ENCODE assay signal across 14 cellular contexts in the genomic region with DNA sequence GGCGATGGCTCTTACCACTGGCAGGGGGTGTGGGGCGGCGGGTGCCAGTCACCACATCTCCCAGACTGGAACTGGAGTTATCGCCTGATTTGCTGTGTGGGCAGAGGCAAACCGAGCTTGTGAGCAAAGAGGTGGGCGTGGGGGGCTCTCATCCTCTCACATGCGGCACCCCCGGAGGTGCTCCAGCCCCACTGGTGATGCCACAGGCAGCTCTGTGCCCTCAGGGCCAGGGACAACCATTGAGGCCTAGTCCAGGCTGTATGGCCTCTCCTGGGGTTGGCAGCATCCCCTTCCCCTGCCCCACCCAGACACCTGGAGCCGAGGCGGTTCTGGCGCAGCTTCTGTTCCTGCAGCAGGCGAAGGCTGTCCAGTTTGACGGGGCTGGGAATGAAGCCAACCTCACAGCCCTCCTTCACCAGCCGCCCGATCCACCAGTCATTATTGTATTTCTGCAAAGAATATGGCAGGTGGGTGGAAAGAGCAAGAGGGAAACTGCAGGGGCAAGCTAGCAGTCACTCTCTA. TPM values are rescaled to one million over a fixed set of nuclear protein-coding genes. Genes with fewer than 3 reads are reported as not detected.
A peak's percentile ranks its signal among the peaks of the same experiment; 100 is the strongest.
DNase-seq lines count a peak whose midpoint lies in the region; ATAC-seq and TF ChIP-seq lines count a peak whose summit lies in the region.
"Had no signal": no experiment of that assay in that cellular context is flagged by ENCODE, and none has a peak within 500 bp of the region (broad histone marks: within the 10 kb centered on the region; RNA-seq: fewer than 3 reads in every experiment).

No MANE protein-coding gene starts in this region.

- H3K4me1 ChIP-seq in BE2C: no peaks in the 10 kb centered on the region
- no peaks in the 10 kb centered on the region for H3K4me1 ChIP-seq in HEK293 (ENCODE audit: control insufficient read depth, insufficient read depth, low read length)
- H3K4me1 ChIP-seq in mucosa of rectum (ENCODE audit: control insufficient read depth in 2 of 2, insufficient read depth in 2 of 2, low read length in 2 of 2): peaks cover 4 to 17% of the 10 kb centered on the region in 2 donors

- H3K27ac ChIP-seq in HEK293 (ENCODE audit: extremely low read depth, low read depth, low read length) (no peak overlapping the region), cingulate gyrus (ENCODE audit: low read depth, low read length) (peak overlapping the region; percentile 14), mucosa of rectum (ENCODE audit: low read depth in 2 of 2, low read length in 2 of 2) (peak overlapping the region; percentile 77 to 92)
- H3K27ac ChIP-seq: C4-2B, HL-60, SK-N-MC had no signal

- POLR2A ChIA-PET in HEK293 (lab: Yijun Ruan, JAX): interaction anchor here (1.7 kb wide), 1 partner anchor 13 kb away, joined by 8 read pairs; a partner anchor contains a TSS

- ATAC-seq in HG02973 (IDR thresholded peaks at IDR 0.05; ENCODE audit: unreplicated experiment): no peak
- ATAC-seq: T-cell had no signal

- H3K27me3 ChIP-seq in BE2C: no peaks in the 10 kb centered on the region
- no peaks in the 10 kb centered on the region for H3K27me3 ChIP-seq in mucosa of rectum (ENCODE audit: control insufficient read depth in 2 of 2, insufficient read depth in 2 of 2, low read length in 2 of 2)

- H3K36me3 ChIP-seq in BE2C: peaks cover 30% of the 10 kb centered on the region
- H3K36me3 ChIP-seq in HEK293 (ENCODE audit: control insufficient read depth in 2 of 2, insufficient read depth in 1 of 2, low read length in 2 of 2): peaks cover 54 to 77% of the 10 kb centered on the region in 2 experiments
- peaks cover 12 to 15% of the 10 kb centered on the region in 2 donors for H3K36me3 ChIP-seq in mucosa of rectum (ENCODE audit: control insufficient read depth in 2 of 2, insufficient read depth in 2 of 2, low read length in 2 of 2)

- H3K4me3 ChIP-seq in BE2C (ENCODE audit: low read depth, low read length) (no peak overlapping the region), HEK293 (ENCODE audit: low read depth, low read length) (no peak overlapping the region), mucosa of rectum (ENCODE audit: low read length in 2 of 2) (peak overlapping the region; percentile 46 to 51)
- H3K4me3 ChIP-seq: SK-N-MC had no signal

- TF ChIP-seq CTCF in BE2C (IDR thresholded peaks at IDR 0.05; ENCODE audit: low read depth, low read length) (no peak), HEK293 (tag by site-specific recombination; IDR thresholded peaks at IDR 0.05) (no peak)

- H3K9me3 ChIP-seq in BE2C: no peaks in the 10 kb centered on the region
- no peaks in the 10 kb centered on the region for H3K9me3 ChIP-seq in HEK293 (ENCODE audit: control insufficient read depth, insufficient read depth, low read depth, low read length)
- no peaks in the 10 kb centered on the region for H3K9me3 ChIP-seq in mucosa of rectum (ENCODE audit: control insufficient read depth in 2 of 2, low read length in 2 of 2)

- CTCF ChIA-PET in HEK293 (lab: Yijun Ruan, JAX): interaction anchor here (0.6 to 1.8 kb wide), 5 partner anchors 10 to 45 kb away, joined by 3 to 11 read pairs (median 4); no protein-coding TSS in a partner anchor

- DNase-seq in BE2C: peak; percentile 47
- no peak for DNase-seq in effector CD4-positive, alpha-beta T cell
- DNase-seq in ecto neural progenitor cell (ENCODE audit: low spot score): no peak
- DNase-seq: ACHN, DMS79 treated with DMSO at 0.1 percent for 48 hours, OCI-M1, T-cell had no signal

- H3K9ac ChIP-seq in mucosa of rectum (ENCODE audit: low read depth in 1 of 2, low read length in 2 of 2): peak overlapping the region in 1 of 2 donors; percentile 55

TF ChIP-seq in HEK293, 187 proteins besides CTCF, POLR2A, EP300 and RAD21:
- TF ChIP-seq, protein P1, sequence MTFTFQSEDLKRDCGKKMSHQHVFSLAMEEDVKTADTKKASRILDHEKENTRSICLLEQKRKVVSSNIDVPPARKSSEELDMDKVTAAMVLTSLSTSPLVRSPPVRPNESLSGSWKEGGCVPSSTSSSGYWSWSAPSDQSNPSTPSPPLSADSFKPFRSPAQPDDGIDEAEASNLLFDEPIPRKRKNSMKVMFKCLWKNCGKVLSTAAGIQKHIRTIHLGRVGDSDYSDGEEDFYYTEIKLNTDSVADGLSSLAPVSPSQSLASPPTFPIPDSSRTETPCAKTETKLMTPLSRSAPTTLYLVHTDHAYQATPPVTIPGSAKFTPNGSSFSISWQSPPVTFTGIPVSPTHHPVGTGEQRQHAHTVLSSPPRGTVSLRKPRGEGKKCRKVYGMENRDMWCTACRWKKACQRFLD (tag by site-specific recombination; IDR thresholded peaks at IDR 0.05): no peak
- no peak for TF ChIP-seq ZNF530 (tag by site-specific recombination; IDR thresholded peaks at IDR 0.05; ENCODE audit: low read depth)
- TF ChIP-seq ZFHX2 (tag by site-specific recombination; conservative IDR thresholded peaks at IDR 0.05): peak; percentile 33
- no peak for TF ChIP-seq ZNF747 (tag by site-specific recombination; IDR thresholded peaks at IDR 0.05)
- TF ChIP-seq, protein P2, sequence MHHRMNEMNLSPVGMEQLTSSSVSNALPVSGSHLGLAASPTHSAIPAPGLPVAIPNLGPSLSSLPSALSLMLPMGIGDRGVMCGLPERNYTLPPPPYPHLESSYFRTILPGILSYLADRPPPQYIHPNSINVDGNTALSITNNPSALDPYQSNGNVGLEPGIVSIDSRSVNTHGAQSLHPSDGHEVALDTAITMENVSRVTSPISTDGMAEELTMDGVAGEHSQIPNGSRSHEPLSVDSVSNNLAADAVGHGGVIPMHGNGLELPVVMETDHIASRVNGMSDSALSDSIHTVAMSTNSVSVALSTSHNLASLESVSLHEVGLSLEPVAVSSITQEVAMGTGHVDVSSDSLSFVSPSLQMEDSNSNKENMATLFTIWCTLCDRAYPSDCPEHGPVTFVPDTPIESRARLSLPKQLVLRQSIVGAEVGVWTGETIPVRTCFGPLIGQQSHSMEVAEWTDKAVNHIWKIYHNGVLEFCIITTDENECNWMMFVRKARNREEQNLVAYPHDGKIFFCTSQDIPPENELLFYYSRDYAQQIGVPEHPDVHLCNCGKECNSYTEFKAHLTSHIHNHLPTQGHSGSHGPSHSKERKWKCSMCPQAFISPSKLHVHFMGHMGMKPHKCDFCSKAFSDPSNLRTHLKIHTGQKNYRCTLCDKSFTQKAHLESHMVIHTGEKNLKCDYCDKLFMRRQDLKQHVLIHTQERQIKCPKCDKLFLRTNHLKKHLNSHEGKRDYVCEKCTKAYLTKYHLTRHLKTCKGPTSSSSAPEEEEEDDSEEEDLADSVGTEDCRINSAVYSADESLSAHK (tag by site-specific recombination; IDR thresholded peaks at IDR 0.05): no peak
- TF ChIP-seq ZNF19 (tag by site-specific recombination; IDR thresholded peaks at IDR 0.05; ENCODE audit: low read depth): no peak
- no peak for TF ChIP-seq ZNF184 (tag by site-specific recombination; IDR thresholded peaks at IDR 0.05)
- TF ChIP-seq, protein P3, sequence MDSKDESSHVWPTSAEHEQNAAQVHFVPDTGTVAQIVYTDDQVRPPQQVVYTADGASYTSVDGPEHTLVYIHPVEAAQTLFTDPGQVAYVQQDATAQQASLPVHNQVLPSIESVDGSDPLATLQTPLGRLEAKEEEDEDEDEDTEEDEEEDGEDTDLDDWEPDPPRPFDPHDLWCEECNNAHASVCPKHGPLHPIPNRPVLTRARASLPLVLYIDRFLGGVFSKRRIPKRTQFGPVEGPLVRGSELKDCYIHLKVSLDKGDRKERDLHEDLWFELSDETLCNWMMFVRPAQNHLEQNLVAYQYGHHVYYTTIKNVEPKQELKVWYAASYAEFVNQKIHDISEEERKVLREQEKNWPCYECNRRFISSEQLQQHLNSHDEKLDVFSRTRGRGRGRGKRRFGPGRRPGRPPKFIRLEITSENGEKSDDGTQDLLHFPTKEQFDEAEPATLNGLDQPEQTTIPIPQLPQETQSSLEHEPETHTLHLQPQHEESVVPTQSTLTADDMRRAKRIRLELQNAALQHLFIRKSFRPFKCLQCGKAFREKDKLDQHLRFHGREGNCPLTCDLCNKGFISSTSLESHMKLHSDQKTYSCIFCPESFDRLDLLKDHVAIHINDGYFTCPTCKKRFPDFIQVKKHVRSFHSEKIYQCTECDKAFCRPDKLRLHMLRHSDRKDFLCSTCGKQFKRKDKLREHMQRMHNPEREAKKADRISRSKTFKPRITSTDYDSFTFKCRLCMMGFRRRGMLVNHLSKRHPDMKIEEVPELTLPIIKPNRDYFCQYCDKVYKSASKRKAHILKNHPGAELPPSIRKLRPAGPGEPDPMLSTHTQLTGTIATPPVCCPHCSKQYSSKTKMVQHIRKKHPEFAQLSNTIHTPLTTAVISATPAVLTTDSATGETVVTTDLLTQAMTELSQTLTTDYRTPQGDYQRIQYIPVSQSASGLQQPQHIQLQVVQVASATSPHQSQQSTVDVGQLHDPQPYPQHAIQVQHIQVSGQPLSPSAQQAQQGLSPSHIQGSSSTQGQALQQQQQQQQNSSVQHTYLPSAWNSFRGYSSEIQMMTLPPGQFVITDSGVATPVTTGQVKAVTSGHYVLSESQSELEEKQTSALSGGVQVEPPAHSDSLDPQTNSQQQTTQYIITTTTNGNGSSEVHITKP (tag by site-specific recombination; IDR thresholded peaks at IDR 0.05): 0 out of 2 replicates have a peak, but pooled peaks have one; percentile 1
- TF ChIP-seq, protein P4, sequence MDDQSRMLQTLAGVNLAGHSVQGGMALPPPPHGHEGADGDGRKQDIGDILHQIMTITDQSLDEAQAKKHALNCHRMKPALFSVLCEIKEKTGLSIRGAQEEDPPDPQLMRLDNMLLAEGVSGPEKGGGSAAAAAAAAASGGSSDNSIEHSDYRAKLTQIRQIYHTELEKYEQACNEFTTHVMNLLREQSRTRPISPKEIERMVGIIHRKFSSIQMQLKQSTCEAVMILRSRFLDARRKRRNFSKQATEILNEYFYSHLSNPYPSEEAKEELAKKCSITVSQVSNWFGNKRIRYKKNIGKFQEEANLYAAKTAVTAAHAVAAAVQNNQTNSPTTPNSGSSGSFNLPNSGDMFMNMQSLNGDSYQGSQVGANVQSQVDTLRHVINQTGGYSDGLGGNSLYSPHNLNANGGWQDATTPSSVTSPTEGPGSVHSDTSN (CRISPR knock-in tag; IDR thresholded peaks at IDR 0.05): no peak
- no peak for TF ChIP-seq ZNF654 (tag by site-specific recombination; IDR thresholded peaks at IDR 0.05; ENCODE audit: low read depth)
- peak; percentile 38; the same call in 1 of the 2 replicates for TF ChIP-seq EGR2 (tag by site-specific recombination; IDR thresholded peaks at IDR 0.05; ENCODE audit: low read depth)
- TF ChIP-seq ZSCAN16 (tag by site-specific recombination; IDR thresholded peaks at IDR 0.05): no peak
- TF ChIP-seq ZNF10 (tag by site-specific recombination; IDR thresholded peaks at IDR 0.05): peak; percentile 26; the same call in 1 of the 2 replicates

RNA-seq across cellular contexts. Expression of a gene that starts 10.9 kb away (rescaled TPM):
- 12.3 TPM for polyA plus RNA-seq in BE2C (2012; ENCODE audit: insufficient read depth, insufficient read length, low read depth)

RNA-seq across cellular contexts. Expression of a gene that starts 13.5 kb away (rescaled TPM):
- polyA plus RNA-seq in BE2C (2012; ENCODE audit: insufficient read depth, insufficient read length, low read depth): 1,744 TPM

RNA-seq across cellular contexts. Expression of a gene that starts 20.6 kb away (rescaled TPM):
- not detected for polyA plus RNA-seq in BE2C (2012; ENCODE audit: insufficient read depth, insufficient read length, low read depth)

RNA-seq across cellular contexts. Expression of a gene that starts 35.1 kb away (rescaled TPM):
- polyA plus RNA-seq in BE2C (2012; ENCODE audit: insufficient read depth, insufficient read length, low read depth): 1.0 TPM

RNA-seq across cellular contexts. Expression of a gene that starts 39.2 kb away (rescaled TPM):
- polyA plus RNA-seq in BE2C (2012; ENCODE audit: insufficient read depth, insufficient read length, low read depth): 2.6 TPM

Comparison
In these comparisons a context has a peak if more than half of its experiments do, and no peak if none do; other contexts are left out.
1. H3K4me3 ChIP-seq: peak in mucosa of rectum (2 of 2); none in BE2C (single experiment) and HEK293 (single experiment).